ENCODE assay signal across 8 cellular contexts in the genomic region with DNA sequence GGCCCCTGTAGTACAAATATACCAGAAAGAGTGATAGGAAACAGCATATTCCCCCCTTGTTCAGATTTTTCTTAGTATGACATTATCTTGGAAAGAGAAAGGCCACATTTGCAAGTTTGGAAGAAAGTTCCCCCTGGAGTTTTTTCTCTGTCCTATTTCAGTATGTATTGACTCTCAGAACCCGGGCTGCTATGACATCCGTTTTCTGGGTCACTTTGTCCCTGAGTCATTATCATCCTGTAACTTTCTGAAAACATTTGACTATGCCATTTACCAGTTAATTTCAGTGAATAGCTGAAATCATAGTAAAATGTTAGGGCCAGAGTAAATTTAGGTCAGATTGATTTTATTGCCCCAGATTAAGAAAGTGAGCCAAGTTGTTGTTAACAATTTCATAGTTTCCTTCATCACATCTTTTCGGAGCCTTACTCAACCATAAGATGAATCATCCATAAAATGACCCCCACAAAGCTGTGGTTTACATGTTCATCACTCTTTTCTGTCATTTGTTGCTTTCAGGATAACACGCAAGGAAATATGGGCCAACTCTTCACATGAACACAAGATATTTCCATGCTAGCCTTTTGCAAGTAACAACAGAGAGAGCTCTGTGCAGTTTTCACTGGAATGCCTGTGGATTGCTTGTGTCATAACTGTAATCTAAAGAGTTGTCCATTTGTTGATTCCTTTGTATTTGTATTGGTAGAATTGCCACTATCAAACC. TPM values are rescaled to one million over a fixed set of nuclear protein-coding genes. Genes with fewer than 3 reads are reported as not detected.
DNase-seq lines count a peak whose midpoint lies in the region; ATAC-seq and TF ChIP-seq lines count a peak whose summit lies in the region.

No MANE protein-coding gene starts in this region.

- 17 to 21% (median 19%) methylated on average over 4 of the region's 4 CpGs for WGBS in adrenal gland, 4 donors
- WGBS in mesenchymal stem cell, result 10% methylated on average over 2 of the region's 4 CpGs

- H3K27me3 ChIP-seq in Caco-2 (replicated peaks; ENCODE audit: control insufficient read depth, insufficient read depth, low read length), result no peaks in the 10 kb centered on the region
- H3K27me3 ChIP-seq in adrenal gland, result no peaks in the 10 kb centered on the region
- no peaks in the 10 kb centered on the region for H3K27me3 ChIP-seq in mesenchymal stem cell (ENCODE audit: control insufficient read depth in 1 of 2, insufficient read depth in 1 of 2, low read length in 2 of 2)

- no peak overlapping the region for H2BK15ac ChIP-seq in mesenchymal stem cell (ENCODE audit: low read depth, poor library complexity, severe bottlenecking)

- no peaks in the 10 kb centered on the region for H3K79me1 ChIP-seq in mesenchymal stem cell (replicated peaks; ENCODE audit: low read length, poor library complexity, severe bottlenecking)

- H4K8ac ChIP-seq in mesenchymal stem cell (ENCODE audit: low read length), result no peak overlapping the region

- BruUV-seq in Caco-2 (replicated peaks; lab: Mats Ljungman, UMichigan), result no TSS peak

- H3K36me3 Mint-ChIP-seq in Caco-2 (ENCODE audit: insufficient read depth, unreplicated experiment), result peaks cover 26% of the 10 kb centered on the region

- H3K4me1 ChIP-seq in Caco-2 (peaks cover 46% of the 10 kb centered on the region), adrenal gland (replicated peaks in 1 of 2) (peaks cover 0 to 21% of the 10 kb centered on the region in 2 donors), mesenchymal stem cell (ENCODE audit: control insufficient read depth, insufficient read depth, low read depth, low read length) (peaks cover 15% of the 10 kb centered on the region)

- no peak for TF ChIP-seq POLR2A in adrenal gland (IDR thresholded peaks at IDR 0.05)

- H3K4me3 ChIP-seq in Caco-2 (ENCODE audit: low read depth, low read length) (no peak overlapping the region), adrenal gland (no peak overlapping the region), mesenchymal stem cell (ENCODE audit: insufficient read depth in 1 of 2, low read depth in 1 of 2, low read length in 2 of 2) (no peak overlapping the region)

- H3K9ac ChIP-seq in mesenchymal stem cell (ENCODE audit: low read length), result peak overlapping the region; percentile 63

- DNase-seq in Caco-2 (no peak), adrenal gland (peak in 5 of 7 donors; percentile 29 to 62 (median 34)), mesenchymal stem cell (peak; percentile 95), GDM1 (lab: John Stamatoyannopoulos, UW) (no peak), iPS-NIHi7 (ENCODE audit: extremely low spot score) (no peak)

- no peak overlapping the region for H4K91ac ChIP-seq in mesenchymal stem cell (ENCODE audit: low read length)

- H2BK120ac ChIP-seq in mesenchymal stem cell (ENCODE audit: low read depth, low read length), result no peak overlapping the region

- H3K4me3 Mint-ChIP-seq in Caco-2 (ENCODE audit: unreplicated experiment), result peak overlapping the region; percentile 78

- H3K36me3 ChIP-seq in Caco-2 (ENCODE audit: control insufficient read depth, insufficient read depth, low read length) (no peaks in the 10 kb centered on the region), adrenal gland (replicated peaks in 1 of 2) (no peaks in the 10 kb centered on the region), mesenchymal stem cell (ENCODE audit: control insufficient read depth in 1 of 2, insufficient read depth in 2 of 2, low read depth in 1 of 2, low read length in 2 of 2) (no peaks in the 10 kb centered on the region)

- H3K27ac Mint-ChIP-seq in Caco-2 (ENCODE audit: unreplicated experiment), result peak overlapping the region; percentile 95

- H3K4me1 Mint-ChIP-seq in Caco-2 (ENCODE audit: low read depth, unreplicated experiment), result peaks cover 55% of the 10 kb centered on the region

- H3K27me3 Mint-ChIP-seq in Caco-2 (ENCODE audit: insufficient read depth, unreplicated experiment), result no peaks in the 10 kb centered on the region

- H3K4me2 ChIP-seq in mesenchymal stem cell (ENCODE audit: low read length, poor library complexity, severe bottlenecking), result no peak overlapping the region

- CTCF ChIA-PET in Caco-2 (lab: Charles Lee), result interaction anchor here (0.7 to 1.0 kb wide), 2 partner anchors 83 to 86 kb away, joined by 3 to 4 read pairs; no protein-coding TSS in a partner anchor

- no peak overlapping the region for H3K23ac ChIP-seq in mesenchymal stem cell (ENCODE audit: low read length in 2 of 2)

- H2AK5ac ChIP-seq in mesenchymal stem cell (ENCODE audit: low read length, severe bottlenecking), result no peak overlapping the region

- peak; percentile 18 for ATAC-seq in HG03064 (IDR thresholded peaks at IDR 0.05; ENCODE audit: low read depth, unreplicated experiment)
- ATAC-seq in HG03095 (IDR thresholded peaks at IDR 0.05; ENCODE audit: unreplicated experiment), result no peak
- ATAC-seq in HG03565 (IDR thresholded peaks at IDR 0.05; ENCODE audit: unreplicated experiment), result no peak

- H3K9me3 Mint-ChIP-seq in Caco-2 (ENCODE audit: unreplicated experiment), result peaks cover 8% of the 10 kb centered on the region

- TF ChIP-seq CTCF in Caco-2 (IDR thresholded peaks at IDR 0.05; ENCODE audit: insufficient read depth in 1 of 2, low read depth in 1 of 2, low read length in 1 of 2, severe bottlenecking in 1 of 2, unreplicated experiment in 1 of 2) (no peak), adrenal gland (IDR thresholded peaks at IDR 0.05) (no peak)

- no peak overlapping the region for H3K14ac ChIP-seq in mesenchymal stem cell (ENCODE audit: low read length in 2 of 2)

- H2BK12ac ChIP-seq in mesenchymal stem cell (ENCODE audit: low read length in 2 of 2), result no peak overlapping the region

- H3K4ac ChIP-seq in mesenchymal stem cell (ENCODE audit: low read depth in 1 of 2, low read length in 2 of 2), result no peak overlapping the region

- no peak overlapping the region for H3K18ac ChIP-seq in mesenchymal stem cell (ENCODE audit: low read depth in 1 of 2, low read length in 2 of 2)

- no peak overlapping the region for H2AFZ ChIP-seq in mesenchymal stem cell (ENCODE audit: low read depth, low read length)

- no peak overlapping the region for H2BK5ac ChIP-seq in mesenchymal stem cell (ENCODE audit: low read depth, low read length, poor library complexity, severe bottlenecking)

- intact Hi-C loops in Caco-2 (cut with micrococcal nuclease; ENCODE audit: unreplicated experiment) (loop anchor here (1.0 kb wide), 1 partner anchor 7 kb away; no protein-coding TSS in a partner anchor), adrenal gland (cut with DNase I) (no loop called here)

- H3K27ac ChIP-seq in adrenal gland, result peak overlapping the region; percentile 30 to 81 (median 43)
- H3K27ac ChIP-seq in mesenchymal stem cell (ENCODE audit: low read length, poor library complexity, severe bottlenecking), result peak overlapping the region; percentile 88

- POLR2A ChIA-PET in Caco-2 (lab: Charles Lee), result interaction anchor here (2.0 to 4.0 kb wide), 2 partner anchors 84 to 251 kb away, joined by 9 to 25 read pairs; no protein-coding TSS in a partner anchor

- H3K9me3 ChIP-seq in Caco-2 (no peaks in the 10 kb centered on the region), adrenal gland (replicated peaks in 1 of 3) (no peaks in the 10 kb centered on the region), mesenchymal stem cell (ENCODE audit: control insufficient read depth, low read length) (no peaks in the 10 kb centered on the region)

RNA-seq across cellular contexts. Expression of gene MACC1, which starts 3.8 kb away (rescaled TPM):
- total RNA-seq in Caco-2 (2022) (87.7 and 96.7 TPM in 2 replicates), adrenal gland (1 to 10 TPM in 7 of 8 donors, under 1 TPM in 1; 0.95 to 9.8 (median 4.7) TPM)
- polyA plus RNA-seq in adrenal gland, result 1 to 10 TPM in 2 of 3 donors, under 1 TPM in 1; 0.35 to 1.3 (median 1.3) TPM
- under 0.01 TPM for polyA plus RNA-seq in mesenchymal stem cell (2013, experiment 1 of 2)
- polyA plus RNA-seq in mesenchymal stem cell (2013, experiment 2 of 2), result not detected

Comparison
In these comparisons a context has a peak if more than half of its experiments do, and no peak if none do; other contexts are left out.
1. DNase-seq: peak in adrenal gland (5 of 7) and mesenchymal stem cell (single experiment); none in Caco-2 (0 of 2), GDM1 (single experiment) and iPS-NIHi7 (single experiment).